In genomic region chr6:31068738-31069340, GRCh38 we compare ENCODE assay signal across 8 cellular contexts. TPM values are rescaled to one million over a fixed set of nuclear protein-coding genes. Genes with fewer than 3 reads are reported as not detected.
A peak's percentile ranks its signal among the peaks of the same experiment; 100 is the strongest.
DNase-seq lines count a peak whose midpoint lies in the region; ATAC-seq, FAIRE-seq and TF ChIP-seq lines count a peak whose summit lies in the region.

No MANE protein-coding gene starts in this region.

- no peak overlapping the region for H3K4me3 ChIP-seq in K562

- POLR2A ChIA-PET in K562 (lab: Yijun Ruan, JAX): interaction anchor here (0.7 to 1.1 kb wide), 2 partner anchors 12 to 453 kb away, joined by 3 read pairs; no protein-coding TSS in a partner anchor

- H3K4me1 ChIP-seq in K562 (replicated peaks in 1 of 2; ENCODE audit: control insufficient read depth in 2 of 2, insufficient read depth in 2 of 2, low read length in 2 of 2): peaks cover 0 to 3% of the 10 kb centered on the region in 2 experiments; a peak in 2 of 5 replicates

- peaks cover 0 to 6% of the 10 kb centered on the region in 2 experiments; a peak in 2 of 5 replicates for H3K27me3 ChIP-seq in K562 (ENCODE audit: control insufficient read depth in 2 of 2, insufficient read depth in 2 of 2, low read length in 2 of 2)

- 31% methylated on average over 13 of the region's 13 CpGs for WGBS in K562 (ENCODE audit: insufficient coverage, low coverage, missing lambda C conversion rate)

- TF ChIP-seq POLR2A in K562 (conservative IDR thresholded peaks at IDR 0.05): no peak

- FAIRE-seq in A204.1 (lab: Jason Lieb, UNC): peak; percentile 64
- peak; percentile 89 for FAIRE-seq in K562 (lab: Jason Lieb, UNC)

- DNase-seq in NCI-H1930 (lab: John Stamatoyannopoulos, UW): peak; percentile 47 to 56
- peak; percentile 63 for DNase-seq in UCSD-AML1 (lab: John Stamatoyannopoulos, UW; ENCODE audit: unreplicated experiment)
- DNase-seq in K562 (ENCODE audit: extremely low read depth in 1 of 4, low spot score in 3 of 4): peak; percentile 84 to 87 (median 85)
- peak; percentile 87 for DNase-seq in iPS-NIHi11 (ENCODE audit: low spot score)
- peak; percentile 62 to 68 (median 68) for DNase-seq in stimulated activated CD4-positive, alpha-beta T cell treated with anti-CD3 and anti-CD28 coated beads, Interleukin-12 subunit alpha, Interleukin-12 subunit beta, amount 100 ng/mL, for 48 hours (ENCODE audit: low read depth in 2 of 3, low spot score in 1 of 3)

- peak; percentile 93 to 98 (median 95) for TF ChIP-seq CTCF in K562 (IDR thresholded peaks at IDR 0.05 in 2 of 3, conservative IDR thresholded peaks at IDR 0.05 in 1 of 3; ENCODE audit: insufficient read depth in 2 of 3, low read depth in 1 of 3, low read length in 3 of 3)

- no peak overlapping the region for H3K27ac ChIP-seq in K562 (ENCODE audit: extremely low read depth, low read depth, low read length)

- H3K36me3 ChIP-seq in K562 (ENCODE audit: control insufficient read depth, insufficient read depth, low read length): no peaks in the 10 kb centered on the region

- H3K9me1 ChIP-seq in K562 (ENCODE audit: control insufficient read depth, insufficient read depth, low read length): no peaks in the 10 kb centered on the region

- H4K20me1 ChIP-seq in K562 (replicated peaks; ENCODE audit: control insufficient read depth, insufficient read depth, low read length): no peaks in the 10 kb centered on the region

- H2AFZ ChIP-seq in K562 (ENCODE audit: low read depth, low read length): peak overlapping the region; percentile 60; the same call in 1 of the 2 replicates

- in situ Hi-C loops in K562 (cut with MboI): no loop called here

- peak; percentile 57 to 79 for TF ChIP-seq RAD21 in K562 (CRISPR knock-in tag; conservative IDR thresholded peaks at IDR 0.05 in 1 of 2, IDR thresholded peaks at IDR 0.05 in 1 of 2)

- no peaks in the 10 kb centered on the region for H3K9me3 ChIP-seq in K562 (replicated peaks; ENCODE audit: control insufficient read depth, insufficient read depth, low read depth, low read length)

- H3K4me2 ChIP-seq in K562 (ENCODE audit: insufficient read depth, low read length): no peak overlapping the region

- no peak for TF ChIP-seq EP300 in K562 (IDR thresholded peaks at IDR 0.05; ENCODE audit: low read length)

- ATAC-seq in GM18861 (IDR thresholded peaks at IDR 0.05; ENCODE audit: unreplicated experiment) (peak; percentile 60), K562 (peak; percentile 99), GM18520 (IDR thresholded peaks at IDR 0.05; ENCODE audit: unreplicated experiment) (no peak)

- intact Hi-C loops in K562 (cut with micrococcal nuclease): loop anchor here (1.0 kb wide), 1 partner anchor 154 kb away; no protein-coding TSS in a partner anchor

- H3K79me2 ChIP-seq in K562 (ENCODE audit: control insufficient read depth, insufficient read depth, low read length): no peaks in the 10 kb centered on the region

- CTCF ChIA-PET in K562 (lab: Yijun Ruan, JAX; ENCODE audit: low intra/inter-chr PET ratio): interaction anchor here (0.9 to 3.5 kb wide), 5 partner anchors 12 to 241 kb away, joined by 3 to 26 read pairs (median 4); no protein-coding TSS in a partner anchor

- BruUV-seq in K562 (replicated peaks; lab: Mats Ljungman, UMichigan): no TSS peak

- H3K9ac ChIP-seq in K562 (ENCODE audit: insufficient read depth in 1 of 2, low read depth in 2 of 2, low read length in 2 of 2): no peak overlapping the region

TF ChIP-seq in K562, 482 proteins besides CTCF, POLR2A, EP300 and RAD21 (continues in another document):
- TF ChIP-seq ETV1 (tag; conservative IDR thresholded peaks at IDR 0.05; ENCODE audit: low read depth) (peak; percentile 43), GTF2A2 (tag; IDR thresholded peaks at IDR 0.05) (no peak), FOXA1 (IDR thresholded peaks at IDR 0.05; ENCODE audit: borderline replicate concordance) (no peak), BRCA1 (IDR thresholded peaks at IDR 0.05) (no peak), BRCA1 (CRISPR knock-in tag; IDR thresholded peaks at IDR 0.05) (no peak), ARHGAP35 (IDR thresholded peaks at IDR 0.05; ENCODE audit: partially characterized antibody) (no peak), E2F3 (CRISPR knock-in tag; IDR thresholded peaks at IDR 0.05) (no peak), ZNF707 (CRISPR knock-in tag; conservative IDR thresholded peaks at IDR 0.05) (no peak)

RNA-seq across cellular contexts. Expression of gene C6orf15, which starts 43.5 kb away (rescaled TPM):
- not detected in 2 replicates for total RNA-seq in K562 (2011; cell fraction: chromatin; rRNA removed; ENCODE audit: low replicate concordance)
- not detected in 2 replicates for total RNA-seq in K562 (2011; cell fraction: nucleolus; rRNA removed)
- total RNA-seq in K562 (2011; cell fraction: nucleoplasm; rRNA removed): not detected in 2 replicates
- not detected in 2 replicates for total RNA-seq in K562 (2014; rRNA removed)
- total RNA-seq in K562 (2014; rRNA removed; fragmentation: Illumina TruSeq; extraction: Trizol): not detected in 2 replicates
- not detected in 2 replicates for total RNA-seq in K562 (2015; rRNA removed; fragmentation: Illumina TruSeq; extraction: Trizol)
- total RNA-seq in K562 (2021): not detected in 2 replicates
- polyA plus RNA-seq in K562 (2011; rRNA removed): not detected in 2 replicates
- polyA plus RNA-seq in K562 (2011; cell fraction: cytosol; rRNA removed): not detected in 2 replicates
- polyA plus RNA-seq in K562 (2011; cell fraction: nucleus; rRNA removed): not detected in 2 replicates
- polyA plus RNA-seq in K562 (2012): not detected in 2 replicates
- not detected in 2 replicates for polyA plus RNA-seq in K562 (2014; fragmentation: Illumina TruSeq; extraction: Trizol)
- polyA plus RNA-seq in K562 (2014; fragmentation: Nextera tagmentation; extraction: Ambion mirVana): not detected
- polyA plus RNA-seq in K562 (2014; rRNA removed): not detected in 2 replicates
- not detected in 2 replicates for polyA minus RNA-seq in K562 (2011; rRNA and poly(A)+ RNA removed)
- polyA minus RNA-seq in K562 (2011; cell fraction: cytosol; rRNA and poly(A)+ RNA removed): not detected in 2 replicates
- polyA minus RNA-seq in K562 (2011; cell fraction: nucleus; rRNA and poly(A)+ RNA removed): not detected in 2 replicates

RNA-seq across cellular contexts. Expression of gene PSORS1C1, which starts 45.8 kb away (rescaled TPM):
- total RNA-seq in K562 (2011; cell fraction: chromatin; rRNA removed; ENCODE audit: low replicate concordance): 0.49 TPM in 1 of 2 replicates, not detected in the other
- total RNA-seq in K562 (2011; cell fraction: nucleolus; rRNA removed): 0.39 and 1.2 TPM in 2 replicates
- total RNA-seq in K562 (2011; cell fraction: nucleoplasm; rRNA removed): 0.53 TPM in 1 of 2 replicates, not detected in the other
- total RNA-seq in K562 (2014; rRNA removed) (not detected in 2 replicates), K562 (2014; rRNA removed; fragmentation: Illumina TruSeq; extraction: Trizol) (not detected in 2 replicates), K562 (2015; rRNA removed; fragmentation: Illumina TruSeq; extraction: Trizol) (not detected in 2 replicates), K562 (2021) (not detected in 2 replicates)
- polyA plus RNA-seq in K562 (2011; rRNA removed) (0.14 TPM in 1 of 2 replicates, not detected in the other), K562 (2014; fragmentation: Illumina TruSeq; extraction: Trizol) (not detected in 2 replicates), K562 (2014; fragmentation: Nextera tagmentation; extraction: Ambion mirVana) (under 1 TPM in 1 of 2 experiments, not detected in 1; 0.11 TPM), K562 (2014; rRNA removed) (0.27 TPM in 1 of 2 replicates, not detected in the other)
- 0.10 TPM in 1 of 2 replicates, not detected in the other for polyA plus RNA-seq in K562 (2011; cell fraction: cytosol; rRNA removed)
- polyA plus RNA-seq in K562 (2011; cell fraction: nucleus; rRNA removed): 0.39 and 0.75 TPM in 2 replicates
- polyA plus RNA-seq in K562 (2012): 0.14 and 0.34 TPM in 2 replicates
- not detected in 2 replicates for polyA minus RNA-seq in K562 (2011; rRNA and poly(A)+ RNA removed)
- not detected in 2 replicates for polyA minus RNA-seq in K562 (2011; cell fraction: cytosol; rRNA and poly(A)+ RNA removed)
- not detected in 2 replicates for polyA minus RNA-seq in K562 (2011; cell fraction: nucleus; rRNA and poly(A)+ RNA removed)

RNA-seq across cellular contexts. Expression of gene CDSN, which starts 51.4 kb away (rescaled TPM):
- not detected in 2 replicates for total RNA-seq in K562 (2011; cell fraction: chromatin; rRNA removed; ENCODE audit: low replicate concordance)
- total RNA-seq in K562 (2011; cell fraction: nucleolus; rRNA removed): not detected in 2 replicates
- not detected in 2 replicates for total RNA-seq in K562 (2011; cell fraction: nucleoplasm; rRNA removed)
- total RNA-seq in K562 (2014; rRNA removed) (not detected in 2 replicates), K562 (2014; rRNA removed; fragmentation: Illumina TruSeq; extraction: Trizol) (not detected in 2 replicates), K562 (2015; rRNA removed; fragmentation: Illumina TruSeq; extraction: Trizol) (not detected in 2 replicates), K562 (2021) (not detected in 2 replicates)
- polyA plus RNA-seq in K562 (2011; rRNA removed) (not detected in 2 replicates), K562 (2014; fragmentation: Illumina TruSeq; extraction: Trizol) (not detected in 2 replicates), K562 (2014; fragmentation: Nextera tagmentation; extraction: Ambion mirVana) (not detected), K562 (2014; rRNA removed) (not detected in 2 replicates)
- polyA plus RNA-seq in K562 (2011; cell fraction: cytosol; rRNA removed): not detected in 2 replicates
- polyA plus RNA-seq in K562 (2011; cell fraction: nucleus; rRNA removed): not detected in 2 replicates
- polyA plus RNA-seq in K562 (2012): not detected in 2 replicates
- not detected in 2 replicates for polyA minus RNA-seq in K562 (2011; rRNA and poly(A)+ RNA removed)
- polyA minus RNA-seq in K562 (2011; cell fraction: cytosol; rRNA and poly(A)+ RNA removed): not detected in 2 replicates
- polyA minus RNA-seq in K562 (2011; cell fraction: nucleus; rRNA and poly(A)+ RNA removed): not detected in 2 replicates

RNA-seq across cellular contexts. Expression of gene MUC22, which starts 58.6 kb away (rescaled TPM):
- not detected in 2 replicates for total RNA-seq in K562 (2011; cell fraction: chromatin; rRNA removed; ENCODE audit: low replicate concordance)
- not detected in 2 replicates for total RNA-seq in K562 (2011; cell fraction: nucleolus; rRNA removed)
- not detected in 2 replicates for total RNA-seq in K562 (2011; cell fraction: nucleoplasm; rRNA removed)
- total RNA-seq in K562 (2014; rRNA removed) (not detected in 2 replicates), K562 (2014; rRNA removed; fragmentation: Illumina TruSeq; extraction: Trizol) (not detected in 2 replicates), K562 (2015; rRNA removed; fragmentation: Illumina TruSeq; extraction: Trizol) (not detected in 2 replicates), K562 (2021) (not detected in 2 replicates)
- polyA plus RNA-seq in K562 (2011; rRNA removed) (not detected in 2 replicates), K562 (2014; fragmentation: Illumina TruSeq; extraction: Trizol) (0.01 TPM in 1 of 2 replicates, not detected in the other), K562 (2014; fragmentation: Nextera tagmentation; extraction: Ambion mirVana) (not detected), K562 (2014; rRNA removed) (0.03 TPM in 1 of 2 replicates, not detected in the other)
- polyA plus RNA-seq in K562 (2011; cell fraction: cytosol; rRNA removed): not detected in 2 replicates
- polyA plus RNA-seq in K562 (2011; cell fraction: nucleus; rRNA removed): 0.01 TPM in 1 of 2 replicates, not detected in the other
- polyA plus RNA-seq in K562 (2012): not detected in 2 replicates
- 0.03 TPM in 1 of 2 replicates, not detected in the other for polyA minus RNA-seq in K562 (2011; rRNA and poly(A)+ RNA removed)
- not detected in 2 replicates for polyA minus RNA-seq in K562 (2011; cell fraction: cytosol; rRNA and poly(A)+ RNA removed)
- polyA minus RNA-seq in K562 (2011; cell fraction: nucleus; rRNA and poly(A)+ RNA removed): not detected in 2 replicates
